In genomic region chr17:32197987-32198386, GRCh38 we compare ENCODE assay signal across 10 cellular contexts.
"Had no signal": no experiment of that assay in that cellular context is flagged by ENCODE, and none has a peak within 500 bp of the region (broad histone marks: within the 10 kb centered on the region; RNA-seq: fewer than 3 reads in every experiment).

No MANE protein-coding gene starts in this region.

- H3K9ac ChIP-seq: GM23248 had no signal

- H3K4me3 ChIP-seq: GM23248, HAP-1, K562 had no signal

- DNase-seq: GM23248, GOT3, H7, HFFc6, IMR-90, KG1 had no signal

- H3K9me3 ChIP-seq: HAP-1 had no signal

- H3K27ac ChIP-seq: GM23248, HL-60 had no signal

- FAIRE-seq: K562 had no signal

- ATAC-seq: HCT116, K562 had no signal
